ENCODE assay signal across 10 cellular contexts in genomic region chr3:191235331-191236314, GRCh38. TPM values are rescaled to one million over a fixed set of nuclear protein-coding genes. Genes with fewer than 3 reads are reported as not detected.
A peak's percentile ranks its signal among the peaks of the same experiment; 100 is the strongest.
DNase-seq lines count a peak whose midpoint lies in the region; ATAC-seq, FAIRE-seq and TF ChIP-seq lines count a peak whose summit lies in the region.
"Had no signal": no experiment of that assay in that cellular context is flagged by ENCODE, and none has a peak within 500 bp of the region (broad histone marks: within the 10 kb centered on the region; RNA-seq: fewer than 3 reads in every experiment).

No MANE protein-coding gene starts in this region.

- H3K27ac ChIP-seq in endothelial cell of umbilical vein (ENCODE audit: insufficient read depth, low read depth, low read length) (no peak overlapping the region), substantia nigra (ENCODE audit: low read depth, low read length, poor library complexity, severe bottlenecking) (no peak overlapping the region)
- H3K27ac ChIP-seq: breast epithelium had no signal

- H3K9me3 ChIP-seq in endothelial cell of umbilical vein (replicated peaks; ENCODE audit: control insufficient read depth, insufficient read depth, low read length) = no peaks in the 10 kb centered on the region
- H3K9me3 ChIP-seq: breast epithelium had no signal

- no peak overlapping the region for H3K4me3 ChIP-seq in endothelial cell of umbilical vein (replicated peaks in 1 of 3; ENCODE audit: insufficient read depth in 1 of 3, low read depth in 1 of 3, low read length in 3 of 3)
- H3K4me3 ChIP-seq: breast epithelium had no signal

- TF ChIP-seq POLR2A in endothelial cell of umbilical vein (IDR thresholded peaks at IDR 0.05; ENCODE audit: low read depth, low read length) = no peak

- no peaks in the 10 kb centered on the region for H3K79me2 ChIP-seq in endothelial cell of umbilical vein (ENCODE audit: control insufficient read depth, insufficient read depth, low read length)

- peak overlapping the region; percentile 26 for H2AFZ ChIP-seq in endothelial cell of umbilical vein (ENCODE audit: low read depth, low read length)

- ATAC-seq in GM19468 (IDR thresholded peaks at IDR 0.05; ENCODE audit: extremely low read depth, unreplicated experiment) (peak; percentile 100), HG03139 (IDR thresholded peaks at IDR 0.05; ENCODE audit: unreplicated experiment) (peak; percentile 99), omental fat pad (ENCODE audit: low FRiP score) (no peak)

- no peak for TF ChIP-seq CTCF in endothelial cell of umbilical vein (IDR thresholded peaks at IDR 0.05; ENCODE audit: extremely low read depth in 1 of 2, insufficient read depth in 1 of 2, low read depth in 1 of 2, low read length in 2 of 2)
- no peak for TF ChIP-seq CTCF in omental fat pad (IDR thresholded peaks at IDR 0.05)
- no peak for TF ChIP-seq CTCF in nephron progenitor cell (IDR thresholded peaks at IDR 0.05)
- no peak for TF ChIP-seq CTCF in D721Med (IDR thresholded peaks at IDR 0.05; ENCODE audit: insufficient read depth, missing control alignments)

- FAIRE-seq in endothelial cell of umbilical vein (lab: Jason Lieb, UNC) (no peak), D721Med (lab: Jason Lieb, UNC) (no peak)

- H3K4me3 Mint-ChIP-seq in nephron progenitor cell = no peak overlapping the region

- no peaks in the 10 kb centered on the region for H4K20me1 ChIP-seq in endothelial cell of umbilical vein (replicated peaks; ENCODE audit: control insufficient read depth, extremely low read depth, insufficient read depth, low read length)

- POLR2A ChIA-PET in endothelial cell of umbilical vein (lab: Charles Lee) = no interaction called here

- no peaks in the 10 kb centered on the region for H3K9me3 Mint-ChIP-seq in nephron progenitor cell

- H3K27me3 Mint-ChIP-seq in nephron progenitor cell (ENCODE audit: low read depth, poor library complexity) = no peaks in the 10 kb centered on the region

- dilution Hi-C loops in endothelial cell of umbilical vein (cut with MboI; ENCODE audit: extremely low pct_ligation_motif_present, low sequenced_read_pairs) = no loop called here

- no peaks in the 10 kb centered on the region for H3K27me3 ChIP-seq in endothelial cell of umbilical vein (ENCODE audit: control insufficient read depth in 2 of 2, insufficient read depth in 2 of 2, low read length in 2 of 2)
- H3K27me3 ChIP-seq: breast epithelium had no signal

- CTCF ChIA-PET in endothelial cell of umbilical vein (lab: Charles Lee) = interaction anchor here (1.1 to 1.3 kb wide), 2 partner anchors 9 to 88 kb away, joined by 4 read pairs; no protein-coding TSS in a partner anchor

- DNase-seq in ELR (ENCODE audit: low read depth) (peak; percentile 84), endothelial cell of umbilical vein (ENCODE audit: low read depth, low spot score) (no peak), substantia nigra (lab: John Stamatoyannopoulos, UW) (no peak), omental fat pad (ENCODE audit: low spot score) (no peak), nephron progenitor cell (no peak), D721Med (ENCODE audit: insufficient read length, low spot score) (no peak)
- DNase-seq: GF-D8 had no signal

- H3K27ac Mint-ChIP-seq in nephron progenitor cell = no peak overlapping the region

- H3K36me3 ChIP-seq in endothelial cell of umbilical vein (ENCODE audit: control insufficient read depth in 2 of 2, extremely low read depth in 1 of 2, insufficient read depth in 2 of 2, low read length in 2 of 2) = no peaks in the 10 kb centered on the region
- H3K36me3 ChIP-seq: breast epithelium had no signal

- H3K36me3 Mint-ChIP-seq in nephron progenitor cell (ENCODE audit: low read depth) = no peaks in the 10 kb centered on the region

- no peak overlapping the region for H3K4me2 ChIP-seq in endothelial cell of umbilical vein (ENCODE audit: insufficient read depth, low read length)

- intact Hi-C loops in endothelial cell of umbilical vein (cut with micrococcal nuclease) = loop anchor here (5.0 to 10.0 kb wide), 2 partner anchors 177 to 1169 kb away; no protein-coding TSS in a partner anchor

- no TSS peak for BruUV-seq in endothelial cell of umbilical vein (replicated peaks; lab: Mats Ljungman, UMichigan)

- H3K9me1 ChIP-seq in endothelial cell of umbilical vein (replicated peaks; ENCODE audit: control insufficient read depth, extremely low read depth, insufficient read depth, low read length) = no peaks in the 10 kb centered on the region

- H3K4me1 Mint-ChIP-seq in nephron progenitor cell = peaks cover 6% of the 10 kb centered on the region

- H3K4me1 ChIP-seq in endothelial cell of umbilical vein (ENCODE audit: control insufficient read depth, extremely low read depth, insufficient read depth, low read length) = peaks cover 42% of the 10 kb centered on the region
- H3K4me1 ChIP-seq: breast epithelium had no signal

- H3K9ac ChIP-seq in endothelial cell of umbilical vein (replicated peaks; ENCODE audit: extremely low read depth, insufficient read depth, low read length) = no peak overlapping the region

TF ChIP-seq in endothelial cell of umbilical vein, 7 proteins besides CTCF, POLR2A, EP300 and RAD21:
- TF ChIP-seq MAX (IDR thresholded peaks at IDR 0.05; ENCODE audit: insufficient read depth, insufficient read length) (no peak), MYC (IDR thresholded peaks at IDR 0.05; ENCODE audit: low read depth, low read length) (no peak), POLR2AphosphoS5 (IDR thresholded peaks at IDR 0.05; ENCODE audit: insufficient read depth, low read depth, low read length) (no peak)

RNA-seq across cellular contexts. Expression of gene OSTN, which starts 36.6 kb away (rescaled TPM):
- not detected in 2 replicates for total RNA-seq in endothelial cell of umbilical vein
- not detected in 2 replicates for polyA plus RNA-seq in endothelial cell of umbilical vein
- not detected in 2 replicates for polyA plus RNA-seq in endothelial cell of umbilical vein (2011; cell fraction: cytosol; rRNA removed)
- not detected in 2 replicates for polyA plus RNA-seq in endothelial cell of umbilical vein (2011; cell fraction: nucleus; rRNA removed)
- not detected in 2 replicates for polyA plus RNA-seq in endothelial cell of umbilical vein (2012)
- polyA minus RNA-seq in endothelial cell of umbilical vein = not detected in 2 replicates
- not detected for polyA minus RNA-seq in endothelial cell of umbilical vein (2011; cell fraction: cytosol; rRNA and poly(A)+ RNA removed)
- not detected in 2 replicates for polyA minus RNA-seq in endothelial cell of umbilical vein (2011; cell fraction: nucleus; rRNA and poly(A)+ RNA removed)
- total RNA-seq in omental fat pad = not detected
